8 cellular contexts compared by ENCODE assay signal in the genomic region with DNA sequence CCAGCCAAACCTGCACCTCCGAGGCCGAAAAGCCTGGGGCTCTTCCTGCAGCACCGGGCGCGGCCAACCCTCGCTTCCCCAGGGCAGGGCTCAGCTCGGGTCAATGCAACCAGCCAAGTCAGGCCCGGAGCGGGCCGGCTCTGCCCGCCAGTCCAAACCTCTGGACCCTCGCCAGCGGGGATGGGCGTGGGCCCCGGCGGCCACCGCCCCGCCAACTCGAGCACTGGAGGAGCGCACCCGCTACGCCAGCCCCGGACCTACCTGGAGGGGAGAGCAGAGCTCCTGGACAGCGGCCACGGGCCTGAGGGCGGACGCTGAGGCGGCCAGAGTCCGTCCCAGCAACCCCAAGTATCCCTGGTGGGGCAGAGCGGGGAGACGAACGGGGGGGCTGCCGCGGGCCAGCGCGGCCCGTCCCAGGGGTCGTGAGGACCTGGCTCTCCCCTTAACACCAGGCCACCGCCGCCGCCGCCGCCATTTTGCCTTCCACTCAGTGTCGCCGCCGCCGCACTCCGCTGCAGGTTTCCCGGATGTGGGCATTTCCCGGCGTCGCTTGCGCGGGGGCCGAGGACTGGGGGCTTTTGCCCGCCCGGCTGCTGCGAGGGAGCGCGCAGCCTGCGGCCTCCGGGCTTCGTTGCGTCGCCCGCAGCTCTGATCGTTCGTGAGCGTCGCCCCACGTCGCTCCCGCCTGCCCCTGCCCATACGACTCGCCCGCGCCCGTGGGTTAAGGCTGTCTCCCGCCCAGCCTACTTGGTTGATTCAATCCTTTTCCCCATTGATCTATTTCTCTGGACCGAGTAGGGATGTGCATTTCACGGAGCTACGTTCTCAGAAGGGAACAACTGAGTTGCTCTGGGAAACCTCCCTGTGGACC. TPM values are rescaled to one million over a fixed set of nuclear protein-coding genes. Genes with fewer than 3 reads are reported as not detected.
DNase-seq lines count a peak whose midpoint lies in the region; ATAC-seq and TF ChIP-seq lines count a peak whose summit lies in the region.

LATS1 (minus strand) TSS at position 514 of the 871 bp plus-strand sequence. CDS start 15,975 bp downstream, outside the sequence.

- H3K4me1 ChIP-seq in BLaER1: peaks cover 22% of the 10 kb centered on the region

- H3K27ac ChIP-seq in BLaER1 (peak within 1 kb of the TSS; percentile 98), coronary artery (peak within 1 kb of the TSS; percentile 100)

- H3K9me3 ChIP-seq in BLaER1: no peaks in the 10 kb centered on the region

- peak within 1 kb of the TSS; percentile 98 for H3K27ac Mint-ChIP-seq in activated CD4-positive, alpha-beta T cell treated with anti-CD3 and anti-CD28 coated beads, Interleukin-2, amount 10 ng/mL, durations not matched to agents 24 days and 14 days

- intact Hi-C loops in activated CD4-positive, alpha-beta T cell treated with anti-CD3 and anti-CD28 coated beads, Interleukin-2, amount 10 ng/mL, durations not matched to agents 24 days and 14 days (cut with micrococcal nuclease): loop anchor here (1.0 to 10.0 kb wide), 6 partner anchors 28 to 287 kb away; partner anchors contain the start of genes GINM1, KATNA1, NUP43 and PPIL4

- H4K20me1 ChIP-seq in BLaER1: peaks cover 41% of the 10 kb centered on the region

- no peaks in the 10 kb centered on the region for H3K27me3 Mint-ChIP-seq in activated CD4-positive, alpha-beta T cell treated with anti-CD3 and anti-CD28 coated beads, Interleukin-2, amount 10 ng/mL, durations not matched to agents 24 days and 14 days

- peaks cover 32% of the 10 kb centered on the region for H3K4me1 Mint-ChIP-seq in activated CD4-positive, alpha-beta T cell treated with anti-CD3 and anti-CD28 coated beads, Interleukin-2, amount 10 ng/mL, durations not matched to agents 24 days and 14 days

- H3K4me3 ChIP-seq in BLaER1 (peak within 1 kb of the TSS; percentile 96), coronary artery (peak within 1 kb of the TSS; percentile 100)

- peak within 1 kb of the TSS; percentile 88 for H3K4me2 ChIP-seq in BLaER1

- ATAC-seq in GM19324 (IDR thresholded peaks at IDR 0.05; ENCODE audit: low FRiP score, unreplicated experiment): peak; percentile 89
- ATAC-seq in HG03460 (IDR thresholded peaks at IDR 0.05; ENCODE audit: unreplicated experiment): peak; percentile 87

- peaks cover 28% of the 10 kb centered on the region for H3K36me3 ChIP-seq in BLaER1

- no peaks in the 10 kb centered on the region for H3K27me3 ChIP-seq in BLaER1

- TF ChIP-seq CTCF in coronary artery (IDR thresholded peaks at IDR 0.05): no peak

- peaks cover 21% of the 10 kb centered on the region for H3K36me3 Mint-ChIP-seq in activated CD4-positive, alpha-beta T cell treated with anti-CD3 and anti-CD28 coated beads, Interleukin-2, amount 10 ng/mL, durations not matched to agents 24 days and 14 days (ENCODE audit: low read depth)

- peak within 1 kb of the TSS; percentile 98 for H3K4me3 Mint-ChIP-seq in activated CD4-positive, alpha-beta T cell treated with anti-CD3 and anti-CD28 coated beads, Interleukin-2, amount 10 ng/mL, durations not matched to agents 24 days and 14 days

- H3K9ac ChIP-seq in BLaER1: peak within 1 kb of the TSS; percentile 98

- DNase-seq in NCI-H526 treated with DMSO at 0.1 percent for 48 hours (lab: John Stamatoyannopoulos, UW) (peak; percentile 82), coronary artery (ENCODE audit: low spot score) (peak; percentile 91), left kidney (ENCODE audit: low read depth, low spot score) (peak; percentile 96)
- DNase-seq in activated CD4-positive, alpha-beta T cell treated with anti-CD3 and anti-CD28 coated beads, Interleukin-2, amount 10 ng/mL, durations not matched to agents 24 days and 14 days: peak; percentile 98
- peak; percentile 92 to 93 for DNase-seq in stimulated activated CD4-positive, alpha-beta T cell treated with anti-CD3 and anti-CD28 coated beads, Interleukin-2, amount 100 ng/mL, for 24 hours

- no peaks in the 10 kb centered on the region for H3K9me3 Mint-ChIP-seq in activated CD4-positive, alpha-beta T cell treated with anti-CD3 and anti-CD28 coated beads, Interleukin-2, amount 10 ng/mL, durations not matched to agents 24 days and 14 days

RNA-seq across cellular contexts. Expression of gene LATS1, which starts in this region (rescaled TPM):
- total RNA-seq in activated CD4-positive, alpha-beta T cell treated with anti-CD3 and anti-CD28 coated beads, Interleukin-2, amount 10 ng/mL, durations not matched to agents 24 days and 14 days: 31.8 and 33.7 TPM in 2 replicates

Comparison
In these comparisons a context has a peak if more than half of its experiments do, and no peak if none do; other contexts are left out.
1. Peak in every context shown above with its lines: DNase-seq, ATAC-seq, H3K4me3 ChIP-seq and H3K27ac ChIP-seq.